ENCODE assay signal across 1 cellular context in genomic region chr16:27273670-27274522, GRCh38.
A peak's percentile ranks its signal among the peaks of the same experiment; 100 is the strongest.
TF ChIP-seq lines count a peak whose summit lies in the region.

No MANE protein-coding gene starts in this region.

TF ChIP-seq in HepG2, 621 proteins besides CTCF, POLR2A, EP300 and RAD21 (continued from another document and continues in another):
- no peak for TF ChIP-seq HNRNPK (IDR thresholded peaks at IDR 0.05; ENCODE audit: low read depth, low read length, poor library complexity, severe bottlenecking)
- peak; percentile 77; the same call in 1 of the 2 replicates for TF ChIP-seq ZBTB34 (CRISPR knock-in tag; IDR thresholded peaks at IDR 0.05)
- TF ChIP-seq MTF1 (CRISPR knock-in tag; IDR thresholded peaks at IDR 0.05), result peak; percentile 79; the same call in 1 of the 2 replicates
- TF ChIP-seq ZBTB38 (CRISPR knock-in tag; IDR thresholded peaks at IDR 0.05), result no peak; the same call in 1 of the 2 replicates
- TF ChIP-seq SNAPC4 (CRISPR knock-in tag; IDR thresholded peaks at IDR 0.05), result 0 out of 2 replicates have a peak, but pooled peaks have one; percentile 29
- peak; percentile 56; the same call in 1 of the 2 replicates for TF ChIP-seq ZFP37 (CRISPR knock-in tag; IDR thresholded peaks at IDR 0.05; ENCODE audit: borderline replicate concordance)
- TF ChIP-seq ZFAT (CRISPR knock-in tag; conservative IDR thresholded peaks at IDR 0.05), result peak; percentile 39; the same call in 1 of the 2 replicates
- no peak for TF ChIP-seq CCAR2 (optimal IDR thresholded peaks at IDR 0.05; ENCODE audit: low read depth, low read length)
- TF ChIP-seq ZNF629 (CRISPR knock-in tag; conservative IDR thresholded peaks at IDR 0.05), result 0 out of 2 replicates have a peak, but pooled peaks have one; percentile 62
- TF ChIP-seq CSRNP2 (CRISPR knock-in tag; conservative IDR thresholded peaks at IDR 0.05; ENCODE audit: low read depth), result no peak
- no peak for TF ChIP-seq ZNF589 (CRISPR knock-in tag; conservative IDR thresholded peaks at IDR 0.05)
- no peak for TF ChIP-seq MLLT10 (CRISPR knock-in tag; IDR thresholded peaks at IDR 0.05)
- peak; percentile 65; the same call in 1 of the 2 replicates for TF ChIP-seq ZNF549 (CRISPR knock-in tag; IDR thresholded peaks at IDR 0.05)
- TF ChIP-seq KDM6A (CRISPR knock-in tag; IDR thresholded peaks at IDR 0.05; ENCODE audit: low read depth), result peak; percentile 98
- no peak for TF ChIP-seq ZNF468 (CRISPR knock-in tag; IDR thresholded peaks at IDR 0.05)
- TF ChIP-seq RFX1 (IDR thresholded peaks at IDR 0.05), result no peak
- TF ChIP-seq KAT2B (IDR thresholded peaks at IDR 0.05; ENCODE audit: borderline replicate concordance, low read depth, low read length), result no peak
- TF ChIP-seq ZNF605 (CRISPR knock-in tag; IDR thresholded peaks at IDR 0.05), result peak; percentile 98
- peak; percentile 32; the same call in 1 of the 2 replicates for TF ChIP-seq NFE2L2 (IDR thresholded peaks at IDR 0.05; ENCODE audit: low read length)
- peak; percentile 68; the same call in 1 of the 2 replicates for TF ChIP-seq NR2C2 (CRISPR knock-in tag; IDR thresholded peaks at IDR 0.05; ENCODE audit: borderline replicate concordance)
- TF ChIP-seq TCF12 (IDR thresholded peaks at IDR 0.05), result no peak
- TF ChIP-seq TCF12 (CRISPR knock-in tag; IDR thresholded peaks at IDR 0.05), result no peak
- peak; percentile 38; the same call in 1 of the 2 replicates for TF ChIP-seq TFDP2 (CRISPR knock-in tag; IDR thresholded peaks at IDR 0.05)
- TF ChIP-seq MXD1 (CRISPR knock-in tag; IDR thresholded peaks at IDR 0.05), result no peak
- no peak; the same call in 1 of the 2 replicates for TF ChIP-seq ZNF703 (CRISPR knock-in tag; IDR thresholded peaks at IDR 0.05; ENCODE audit: borderline replicate concordance)
- TF ChIP-seq DRAP1 (CRISPR knock-in tag; IDR thresholded peaks at IDR 0.05), result peak; percentile 34; the same call in 1 of the 2 replicates
- TF ChIP-seq ZBTB21 (CRISPR knock-in tag; IDR thresholded peaks at IDR 0.05), result 0 out of 2 replicates have a peak, but pooled peaks have one; percentile 25
- peak; percentile 66; the same call in 1 of the 2 replicates for TF ChIP-seq ZNF709 (CRISPR knock-in tag; IDR thresholded peaks at IDR 0.05)
- peak; percentile 92 for TF ChIP-seq NR2F2 (IDR thresholded peaks at IDR 0.05; ENCODE audit: borderline replicate concordance, low read depth)
- TF ChIP-seq ZNF543 (CRISPR knock-in tag; IDR thresholded peaks at IDR 0.05), result 0 out of 2 replicates have a peak, but pooled peaks have one; percentile 28
- no peak for TF ChIP-seq PAX8 (CRISPR knock-in tag; IDR thresholded peaks at IDR 0.05; ENCODE audit: borderline replicate concordance)
- peak; percentile 94 for TF ChIP-seq FOXK1 (CRISPR knock-in tag; IDR thresholded peaks at IDR 0.05; ENCODE audit: borderline replicate concordance, low read depth)
- TF ChIP-seq SAP130 (CRISPR knock-in tag; IDR thresholded peaks at IDR 0.05; ENCODE audit: low read depth), result peak; percentile 95
- no peak; the same call in 1 of the 2 replicates for TF ChIP-seq ARID2 (CRISPR knock-in tag; IDR thresholded peaks at IDR 0.05; ENCODE audit: borderline replicate concordance)
- TF ChIP-seq ZNF564 (CRISPR knock-in tag; IDR thresholded peaks at IDR 0.05), result peak; percentile 72; the same call in 1 of the 2 replicates
- TF ChIP-seq ZNF292 (CRISPR knock-in tag; IDR thresholded peaks at IDR 0.05; ENCODE audit: borderline replicate concordance, low read depth), result peak; percentile 88; the same call in 1 of the 2 replicates
- TF ChIP-seq ZNF800 (CRISPR knock-in tag; IDR thresholded peaks at IDR 0.05), result peak; percentile 89
- peak; percentile 82; the same call in 1 of the 2 replicates for TF ChIP-seq ZNF556 (CRISPR knock-in tag; IDR thresholded peaks at IDR 0.05; ENCODE audit: borderline replicate concordance)
- no peak for TF ChIP-seq CHD4 (IDR thresholded peaks at IDR 0.05; ENCODE audit: borderline replicate concordance, low read length)
- peak; percentile 95; the same call in 1 of the 2 replicates for TF ChIP-seq MEIS2 (CRISPR knock-in tag; IDR thresholded peaks at IDR 0.05)
- peak; percentile 100 for TF ChIP-seq FOSL2 (CRISPR knock-in tag; IDR thresholded peaks at IDR 0.05)
- TF ChIP-seq GABPA (IDR thresholded peaks at IDR 0.05; ENCODE audit: low read depth, low read length), result no peak
- peak; percentile 71 for TF ChIP-seq GABPA (CRISPR knock-in tag; IDR thresholded peaks at IDR 0.05; ENCODE audit: low read depth)
- no peak for TF ChIP-seq ZNF660 (CRISPR knock-in tag; IDR thresholded peaks at IDR 0.05; ENCODE audit: borderline replicate concordance, low read depth)
- no peak; the same call in 1 of the 2 replicates for TF ChIP-seq ZNF451 (CRISPR knock-in tag; IDR thresholded peaks at IDR 0.05)
- no peak for TF ChIP-seq CERS6 (CRISPR knock-in tag; IDR thresholded peaks at IDR 0.05)
- TF ChIP-seq SATB2 (CRISPR knock-in tag; IDR thresholded peaks at IDR 0.05), result peak; percentile 92
- peak; percentile 15; the same call in 1 of the 2 replicates for TF ChIP-seq KDM5A (IDR thresholded peaks at IDR 0.05; ENCODE audit: borderline replicate concordance, low read length)
- TF ChIP-seq ZBTB46 (CRISPR knock-in tag; IDR thresholded peaks at IDR 0.05; ENCODE audit: borderline replicate concordance), result no peak
- peak; percentile 78; the same call in 1 of the 2 replicates for TF ChIP-seq ZNF788 (CRISPR knock-in tag; IDR thresholded peaks at IDR 0.05; ENCODE audit: borderline replicate concordance)
- peak; percentile 68; the same call in 1 of the 2 replicates for TF ChIP-seq BRF2 (CRISPR knock-in tag; IDR thresholded peaks at IDR 0.05)
- 0 out of 2 replicates have a peak, but pooled peaks have one; percentile 24 for TF ChIP-seq GZF1 (CRISPR knock-in tag; IDR thresholded peaks at IDR 0.05)
- TF ChIP-seq ZFP62 (CRISPR knock-in tag; IDR thresholded peaks at IDR 0.05), result no peak
